In the genomic region with DNA sequence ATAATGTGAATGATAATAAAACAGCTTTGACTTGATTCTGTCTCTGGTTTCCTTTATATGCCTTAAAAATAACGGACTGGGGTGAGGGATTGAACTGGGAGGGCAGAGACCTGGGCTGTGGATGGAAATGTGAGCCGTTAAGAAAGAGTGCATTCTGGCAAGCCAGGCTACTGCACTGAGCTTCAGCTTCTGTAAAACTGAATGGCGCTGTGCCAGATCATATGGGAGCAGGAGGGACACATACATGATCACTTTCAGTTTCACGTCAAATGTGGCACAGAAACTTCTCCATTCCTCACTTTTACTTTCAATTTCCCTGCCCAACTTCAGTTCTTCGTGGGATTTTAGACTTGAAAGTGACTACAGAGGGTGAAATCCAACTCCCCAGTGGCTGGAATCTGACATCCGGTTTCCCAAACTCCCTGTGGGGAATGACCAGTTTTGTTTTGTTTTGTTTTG, we compare ENCODE assay signal across 9 cellular contexts. TPM values are rescaled to one million over a fixed set of nuclear protein-coding genes. Genes with fewer than 3 reads are reported as not detected.
A peak's percentile ranks its signal among the peaks of the same experiment; 100 is the strongest.
DNase-seq lines count a peak whose midpoint lies in the region; TF ChIP-seq lines count a peak whose summit lies in the region.
"Had no signal": no experiment of that assay in that cellular context is flagged by ENCODE, and none has a peak within 500 bp of the region (broad histone marks: within the 10 kb centered on the region; RNA-seq: fewer than 3 reads in every experiment).

No MANE protein-coding gene starts in this region.

- no peak overlapping the region for H3K14ac ChIP-seq in H9 (ENCODE audit: insufficient read depth, low read length)

- no peak overlapping the region for H3K27ac ChIP-seq in H9 (ENCODE audit: insufficient read length, low read depth, low read length)
- H3K27ac ChIP-seq in mesodermal cell (ENCODE audit: low read depth, low read length, severe bottlenecking), result peak overlapping the region; percentile 61

- peak overlapping the region; percentile 73 for H3K4me2 ChIP-seq in H9 (ENCODE audit: insufficient read depth, insufficient read length, low read length)

- no peak overlapping the region for H2BK5ac ChIP-seq in H9 (ENCODE audit: insufficient read length, low read length)

- no peaks in the 10 kb centered on the region for H3K9me3 Mint-ChIP-seq in H9

- peak overlapping the region; percentile 65 to 84 for H3K4me3 Mint-ChIP-seq in H9

- no peak overlapping the region for H3K56ac ChIP-seq in H9 (ENCODE audit: insufficient read length, low read depth, low read length)

- H3K4me3 ChIP-seq in mesodermal cell (ENCODE audit: extremely low read depth, insufficient read depth, low read length, poor library complexity, severe bottlenecking), result peak overlapping the region; percentile 42

- H3K4me1 Mint-ChIP-seq in H9, result peaks cover 29 to 40% of the 10 kb centered on the region in 2 experiments

- H3K36me3 Mint-ChIP-seq in H9 (ENCODE audit: insufficient read depth in 1 of 3, low read depth in 3 of 3), result no peaks in the 10 kb centered on the region

- TF ChIP-seq CTCF in H9 (conservative IDR thresholded peaks at IDR 0.05), result peak; percentile 14; the same call in 1 of the 3 replicates

- H4K91ac ChIP-seq in H9 (ENCODE audit: insufficient read length, low read depth, low read length), result no peak overlapping the region

- H3K18ac ChIP-seq in H9 (ENCODE audit: insufficient read length, low read depth, low read length), result no peak overlapping the region

- H3K27me3 Mint-ChIP-seq in H9 (ENCODE audit: low read depth), result peaks cover 77% of the 10 kb centered on the region

- H4K20me1 ChIP-seq in H9 (ENCODE audit: control insufficient read depth, insufficient read depth, insufficient read length), result no peaks in the 10 kb centered on the region

- no peak overlapping the region for H4K8ac ChIP-seq in H9 (replicated peaks; ENCODE audit: insufficient read length, low read depth, low read length)

- peaks cover 8% of the 10 kb centered on the region for H3K23me2 ChIP-seq in H9 (ENCODE audit: insufficient read length, low read depth, low read length, poor library complexity, severe bottlenecking)

- no peak overlapping the region for H3K23ac ChIP-seq in H9 (ENCODE audit: insufficient read length, low read depth, low read length)

- no peak overlapping the region for H3K9ac ChIP-seq in H9 (ENCODE audit: extremely low read depth, insufficient read length, low read length)

- H4K5ac ChIP-seq in H9 (ENCODE audit: insufficient read length, low read depth, low read length), result no peak overlapping the region

- H3K36me3 ChIP-seq in mesodermal cell (ENCODE audit: control insufficient read depth, insufficient read depth, low read length), result no peaks in the 10 kb centered on the region

- H3K79me2 ChIP-seq in H9 (ENCODE audit: insufficient read depth, low read length), result no peaks in the 10 kb centered on the region

- peak; percentile 61 for DNase-seq in GDM1 (lab: John Stamatoyannopoulos, UW)
- no peak for DNase-seq in H9
- peak; percentile 70 for DNase-seq in NCI-H1105 treated with DMSO at 0.1 percent for 48 hours (lab: John Stamatoyannopoulos, UW)
- DNase-seq in activated CD4-positive, alpha-beta T cell treated with anti-CD3 and anti-CD28 coated beads for 24 hours (ENCODE audit: low read depth in 2 of 2), result peak; percentile 59 to 65
- DNase-seq in dedifferentiated amniotic fluid mesenchymal stem cell (ENCODE audit: extremely low spot score), result peak; percentile 89
- DNase-seq in stimulated activated CD8-positive, alpha-beta memory T cell treated with anti-CD3 and anti-CD28 coated beads, Interleukin-7, amount 100 ng/mL, for 24 hours (ENCODE audit: low read depth), result peak; percentile 30
- no peak for DNase-seq in NCI-H1048 (lab: John Stamatoyannopoulos, UW)

- H3K79me1 ChIP-seq in H9 (ENCODE audit: insufficient read depth, low read depth, low read length, poor library complexity, severe bottlenecking), result no peaks in the 10 kb centered on the region

- H3K27ac Mint-ChIP-seq in H9, result no peak overlapping the region

- H2BK20ac ChIP-seq in H9 (ENCODE audit: low read depth, low read length, poor library complexity, severe bottlenecking), result no peak overlapping the region

- H2AFZ ChIP-seq in H9 (ENCODE audit: low read length), result no peak overlapping the region

- H2AK5ac ChIP-seq in H9 (ENCODE audit: insufficient read length, low read length), result no peak overlapping the region

- peaks cover 21% of the 10 kb centered on the region; the same call in 1 of the 2 replicates for H3K27me3 ChIP-seq in H9 (ENCODE audit: insufficient read depth, low read length)

- H2BK15ac ChIP-seq in H9 (ENCODE audit: low read depth, low read length), result no peak overlapping the region

- H3K9me3 ChIP-seq in H9 (ENCODE audit: control insufficient read depth, low read depth, low read length) (no peaks in the 10 kb centered on the region), mesodermal cell (ENCODE audit: control insufficient read depth, low read length) (no peaks in the 10 kb centered on the region)

- no CpG with 5 or more reads among the region's 6 CpGs for WGBS in H9 (ENCODE audit: extremely low coverage, insufficient read length, low lambda C conversion rate)
- 4 to 7% methylated on average over 3 to 5 of the region's 6 CpGs for WGBS in mesodermal cell (ENCODE audit: insufficient coverage in 2 of 2), 2 experiments

- peaks cover 6% of the 10 kb centered on the region; the same call in 1 of the 2 replicates for H3K4me1 ChIP-seq in H9 (ENCODE audit: insufficient read depth, low read length)
- peaks cover 39% of the 10 kb centered on the region for H3K4me1 ChIP-seq in mesodermal cell (ENCODE audit: control insufficient read depth, insufficient read depth, low read length, poor library complexity, severe bottlenecking)

- no peak overlapping the region for H2BK12ac ChIP-seq in H9 (ENCODE audit: insufficient read length, low read depth, low read length)

- no peak overlapping the region for H3T11ph ChIP-seq in H9 (ENCODE audit: low read length)

- no peak overlapping the region for H2BK120ac ChIP-seq in H9 (ENCODE audit: low read depth, low read length, poor library complexity, severe bottlenecking)

- H3K4ac ChIP-seq in H9 (ENCODE audit: low read depth, low read length), result no peak overlapping the region

RNA-seq across cellular contexts. Expression of gene MT2A, which starts 1.1 kb away (rescaled TPM):
- 63.1 and 72.5 TPM in 2 replicates for total RNA-seq in H9 (2021)
- 17.4 TPM for polyA plus RNA-seq in mesodermal cell (2013, experiment 1 of 2)
- polyA plus RNA-seq in mesodermal cell (2013, experiment 2 of 2), result 19.9 TPM

RNA-seq across cellular contexts. Expression of gene MT1E, which starts 16.1 kb away (rescaled TPM):
- 25.9 and 34.4 TPM in 2 replicates for total RNA-seq in H9 (2021)
- polyA plus RNA-seq in mesodermal cell (2013, experiment 1 of 2), result 2.5 TPM
- polyA plus RNA-seq in mesodermal cell (2013, experiment 2 of 2), result 2.8 TPM

RNA-seq across cellular contexts. Expression of gene MT3, which starts 20.2 kb away (rescaled TPM):
- total RNA-seq in H9 (2021), result 0.61 TPM in 1 of 2 replicates, not detected in the other
- not detected for polyA plus RNA-seq in mesodermal cell (2013, experiment 1 of 2)
- polyA plus RNA-seq in mesodermal cell (2013, experiment 2 of 2), result not detected
- total RNA-seq: pulmonary artery endothelial cell had no signal

RNA-seq across cellular contexts. Expression of gene MT1M, which starts 23.0 kb away (rescaled TPM):
- total RNA-seq in H9 (2021), result 1.4 and 2.5 TPM in 2 replicates
- polyA plus RNA-seq in mesodermal cell (2013, experiment 1 of 2), result not detected
- polyA plus RNA-seq in mesodermal cell (2013, experiment 2 of 2), result not detected

RNA-seq across cellular contexts. Expression of gene MT1A, which starts 29.0 kb away (rescaled TPM):
- 0.68 TPM in 1 of 2 replicates, not detected in the other for total RNA-seq in H9 (2021)
- polyA plus RNA-seq in mesodermal cell (2013, experiment 1 of 2), result not detected
- polyA plus RNA-seq in mesodermal cell (2013, experiment 2 of 2), result not detected

Comparison
In these comparisons a context has a peak if more than half of its experiments do, and no peak if none do; other contexts are left out.
1. DNase-seq: peak in GDM1 (single experiment), NCI-H1105 treated with DMSO at 0.1 percent for 48 hours (single experiment), activated CD4-positive, alpha-beta T cell treated with anti-CD3 and anti-CD28 coated beads for 24 hours (2 of 2), dedifferentiated amniotic fluid mesenchymal stem cell (single experiment) and stimulated activated CD8-positive, alpha-beta memory T cell treated with anti-CD3 and anti-CD28 coated beads, Interleukin-7, amount 100 ng/mL, for 24 hours (single experiment); none in H9 (single experiment) and NCI-H1048 (single experiment).